ENCODE assay signal across 2 cellular contexts in the genomic region with DNA sequence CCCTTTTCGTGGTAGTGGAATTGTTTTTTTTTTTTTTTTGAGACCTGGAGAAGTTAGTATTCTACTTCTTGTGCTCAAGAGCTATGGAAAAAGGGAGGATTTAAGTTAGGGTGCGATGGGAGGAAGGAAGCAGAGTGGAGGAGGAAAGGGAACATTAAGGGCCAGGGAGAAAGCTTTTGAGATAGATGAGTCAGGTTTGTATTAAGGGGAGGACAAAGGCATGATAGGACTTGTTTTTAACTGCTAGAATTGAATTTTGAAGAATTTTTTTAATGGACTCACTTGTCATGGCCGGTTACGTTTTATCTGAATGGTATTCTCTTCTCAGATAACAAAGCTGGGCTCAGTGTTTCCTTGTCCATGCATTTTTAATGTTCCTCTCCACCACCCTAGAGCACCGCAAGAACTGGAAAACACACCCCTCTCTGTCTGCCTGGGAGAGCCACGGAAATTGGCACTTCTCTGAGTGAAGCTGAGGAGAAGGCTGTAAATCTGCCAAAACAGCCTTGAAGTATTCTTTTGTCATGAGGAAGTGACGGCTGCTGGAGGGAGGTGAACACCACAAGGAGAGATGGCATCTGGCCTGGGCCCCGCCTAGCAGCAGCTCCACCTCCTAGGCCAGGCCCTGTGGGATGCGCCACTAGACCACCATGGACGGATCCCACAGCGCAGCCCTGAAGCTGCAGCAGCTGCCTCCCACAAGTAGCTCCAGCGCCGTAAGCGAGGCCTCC.
A peak's percentile ranks its signal among the peaks of the same experiment; 100 is the strongest.
TF ChIP-seq lines count a peak whose summit lies in the region.

No MANE protein-coding gene starts in this region.

TF ChIP-seq in SK-N-SH, 30 proteins besides CTCF, POLR2A, EP300 and RAD21 (continued from another document):
- TF ChIP-seq, protein P1, sequence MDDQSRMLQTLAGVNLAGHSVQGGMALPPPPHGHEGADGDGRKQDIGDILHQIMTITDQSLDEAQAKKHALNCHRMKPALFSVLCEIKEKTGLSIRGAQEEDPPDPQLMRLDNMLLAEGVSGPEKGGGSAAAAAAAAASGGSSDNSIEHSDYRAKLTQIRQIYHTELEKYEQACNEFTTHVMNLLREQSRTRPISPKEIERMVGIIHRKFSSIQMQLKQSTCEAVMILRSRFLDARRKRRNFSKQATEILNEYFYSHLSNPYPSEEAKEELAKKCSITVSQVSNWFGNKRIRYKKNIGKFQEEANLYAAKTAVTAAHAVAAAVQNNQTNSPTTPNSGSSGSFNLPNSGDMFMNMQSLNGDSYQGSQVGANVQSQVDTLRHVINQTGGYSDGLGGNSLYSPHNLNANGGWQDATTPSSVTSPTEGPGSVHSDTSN (IDR thresholded peaks at IDR 0.05) = peak; percentile 80

TF ChIP-seq in SK-N-SH treated with all-trans-retinoic acid at 6 μM for 48 hours, 23 proteins besides CTCF, POLR2A, EP300 and RAD21 (continued from another document):
- TF ChIP-seq, protein P2, sequence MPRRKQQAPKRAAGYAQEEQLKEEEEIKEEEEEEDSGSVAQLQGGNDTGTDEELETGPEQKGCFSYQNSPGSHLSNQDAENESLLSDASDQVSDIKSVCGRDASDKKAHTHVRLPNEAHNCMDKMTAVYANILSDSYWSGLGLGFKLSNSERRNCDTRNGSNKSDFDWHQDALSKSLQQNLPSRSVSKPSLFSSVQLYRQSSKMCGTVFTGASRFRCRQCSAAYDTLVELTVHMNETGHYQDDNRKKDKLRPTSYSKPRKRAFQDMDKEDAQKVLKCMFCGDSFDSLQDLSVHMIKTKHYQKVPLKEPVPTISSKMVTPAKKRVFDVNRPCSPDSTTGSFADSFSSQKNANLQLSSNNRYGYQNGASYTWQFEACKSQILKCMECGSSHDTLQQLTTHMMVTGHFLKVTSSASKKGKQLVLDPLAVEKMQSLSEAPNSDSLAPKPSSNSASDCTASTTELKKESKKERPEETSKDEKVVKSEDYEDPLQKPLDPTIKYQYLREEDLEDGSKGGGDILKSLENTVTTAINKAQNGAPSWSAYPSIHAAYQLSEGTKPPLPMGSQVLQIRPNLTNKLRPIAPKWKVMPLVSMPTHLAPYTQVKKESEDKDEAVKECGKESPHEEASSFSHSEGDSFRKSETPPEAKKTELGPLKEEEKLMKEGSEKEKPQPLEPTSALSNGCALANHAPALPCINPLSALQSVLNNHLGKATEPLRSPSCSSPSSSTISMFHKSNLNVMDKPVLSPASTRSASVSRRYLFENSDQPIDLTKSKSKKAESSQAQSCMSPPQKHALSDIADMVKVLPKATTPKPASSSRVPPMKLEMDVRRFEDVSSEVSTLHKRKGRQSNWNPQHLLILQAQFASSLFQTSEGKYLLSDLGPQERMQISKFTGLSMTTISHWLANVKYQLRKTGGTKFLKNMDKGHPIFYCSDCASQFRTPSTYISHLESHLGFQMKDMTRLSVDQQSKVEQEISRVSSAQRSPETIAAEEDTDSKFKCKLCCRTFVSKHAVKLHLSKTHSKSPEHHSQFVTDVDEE (CRISPR knock-in tag; IDR thresholded peaks at IDR 0.05) = no peak
- no peak for TF ChIP-seq BACH2 (CRISPR knock-in tag; IDR thresholded peaks at IDR 0.05; ENCODE audit: borderline replicate concordance)
- TF ChIP-seq ESRRG (CRISPR knock-in tag; IDR thresholded peaks at IDR 0.05) = no peak
- TF ChIP-seq, protein P3, sequence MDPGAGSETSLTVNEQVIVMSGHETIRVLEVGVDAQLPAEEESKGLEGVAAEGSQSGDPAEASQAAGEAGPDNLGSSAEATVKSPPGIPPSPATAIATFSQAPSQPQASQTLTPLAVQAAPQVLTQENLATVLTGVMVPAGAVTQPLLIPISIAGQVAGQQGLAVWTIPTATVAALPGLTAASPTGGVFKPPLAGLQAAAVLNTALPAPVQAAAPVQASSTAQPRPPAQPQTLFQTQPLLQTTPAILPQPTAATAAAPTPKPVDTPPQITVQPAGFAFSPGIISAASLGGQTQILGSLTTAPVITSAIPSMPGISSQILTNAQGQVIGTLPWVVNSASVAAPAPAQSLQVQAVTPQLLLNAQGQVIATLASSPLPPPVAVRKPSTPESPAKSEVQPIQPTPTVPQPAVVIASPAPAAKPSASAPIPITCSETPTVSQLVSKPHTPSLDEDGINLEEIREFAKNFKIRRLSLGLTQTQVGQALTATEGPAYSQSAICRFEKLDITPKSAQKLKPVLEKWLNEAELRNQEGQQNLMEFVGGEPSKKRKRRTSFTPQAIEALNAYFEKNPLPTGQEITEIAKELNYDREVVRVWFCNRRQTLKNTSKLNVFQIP (CRISPR knock-in tag; IDR thresholded peaks at IDR 0.05; ENCODE audit: borderline replicate concordance, low read depth) = no peak
- TF ChIP-seq TOX (CRISPR knock-in tag; IDR thresholded peaks at IDR 0.05; ENCODE audit: borderline replicate concordance) = no peak
- TF ChIP-seq GLIS3 (CRISPR knock-in tag; IDR thresholded peaks at IDR 0.05) = no peak
- TF ChIP-seq, protein P4, sequence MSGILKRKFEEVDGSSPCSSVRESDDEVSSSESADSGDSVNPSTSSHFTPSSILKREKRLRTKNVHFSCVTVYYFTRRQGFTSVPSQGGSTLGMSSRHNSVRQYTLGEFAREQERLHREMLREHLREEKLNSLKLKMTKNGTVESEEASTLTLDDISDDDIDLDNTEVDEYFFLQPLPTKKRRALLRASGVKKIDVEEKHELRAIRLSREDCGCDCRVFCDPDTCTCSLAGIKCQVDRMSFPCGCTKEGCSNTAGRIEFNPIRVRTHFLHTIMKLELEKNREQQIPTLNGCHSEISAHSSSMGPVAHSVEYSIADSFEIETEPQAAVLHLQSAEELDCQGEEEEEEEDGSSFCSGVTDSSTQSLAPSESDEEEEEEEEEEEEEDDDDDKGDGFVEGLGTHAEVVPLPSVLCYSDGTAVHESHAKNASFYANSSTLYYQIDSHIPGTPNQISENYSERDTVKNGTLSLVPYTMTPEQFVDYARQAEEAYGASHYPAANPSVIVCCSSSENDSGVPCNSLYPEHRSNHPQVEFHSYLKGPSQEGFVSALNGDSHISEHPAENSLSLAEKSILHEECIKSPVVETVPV (CRISPR knock-in tag; IDR thresholded peaks at IDR 0.05) = no peak
- TF ChIP-seq ARNTL (CRISPR knock-in tag; IDR thresholded peaks at IDR 0.05; ENCODE audit: borderline replicate concordance, low read depth) = no peak
- no peak for TF ChIP-seq ZFP3 (CRISPR knock-in tag; IDR thresholded peaks at IDR 0.05)
- TF ChIP-seq CSDC2 (CRISPR knock-in tag; IDR thresholded peaks at IDR 0.05) = no peak
- no peak for TF ChIP-seq PPARA (CRISPR knock-in tag; IDR thresholded peaks at IDR 0.05; ENCODE audit: borderline replicate concordance)
- no peak for TF ChIP-seq RARB (CRISPR knock-in tag; IDR thresholded peaks at IDR 0.05)
- no peak for TF ChIP-seq OSR1 (CRISPR knock-in tag; IDR thresholded peaks at IDR 0.05)
